ENCODE assay signal across 32 cellular contexts in the genomic region with DNA sequence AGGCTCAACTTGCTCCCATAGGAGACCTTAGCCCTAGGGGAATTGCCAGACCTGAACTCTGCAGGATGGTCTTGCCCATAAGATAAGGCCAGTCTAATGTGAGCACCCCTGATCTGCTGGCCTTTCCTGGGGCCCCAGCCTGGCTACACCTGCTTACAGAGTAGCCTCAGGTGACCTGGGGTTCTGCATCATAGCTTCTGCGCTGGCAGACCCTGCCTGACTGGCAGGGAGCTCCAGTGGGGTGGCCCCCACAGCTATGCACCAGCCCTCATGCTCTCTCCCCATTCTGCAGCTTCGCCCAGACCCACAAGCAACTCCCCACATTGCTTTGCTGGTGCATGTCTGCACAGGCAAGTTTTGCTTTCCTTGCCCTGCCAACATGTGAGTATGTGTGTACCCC.
"Had no signal": no experiment of that assay in that cellular context is flagged by ENCODE, and none has a peak within 500 bp of the region (broad histone marks: within the 10 kb centered on the region; RNA-seq: fewer than 3 reads in every experiment).

No MANE protein-coding gene starts in this region.

- H3K9ac ChIP-seq: SK-N-SH had no signal

- H2AFZ ChIP-seq: PC-9 had no signal

- ATAC-seq: Panc1 had no signal

- H3K4me1 ChIP-seq: SJSA1 had no signal

- FAIRE-seq: RCC 7860 had no signal

- H3K4me3 ChIP-seq: MG63, PC-9, SJSA1 had no signal

- H3K4me2 ChIP-seq: PC-9, SK-N-SH had no signal

- H3K27ac ChIP-seq: PC-9, RWPE1, SJSA1 had no signal

- H3K9me3 ChIP-seq: MG63, SJSA1, SK-N-SH had no signal

- DNase-seq: Kasumi-1, MG63, NCI-H1048, NCI-H1092 treated with DMSO at 0.1 percent for 48 hours, NCI-H1105 treated with DMSO at 0.1 percent for 48 hours, NCI-H1417, NCI-H1436, NCI-H146, NCI-H1694, NCI-H187, NCI-H1930, NCI-H2029 treated with DMSO at 0.1 percent for 48 hours, NCI-H2081 treated with DMSO at 0.1 percent for 48 hours, NCI-H2107, NCI-H2171, NCI-H226, NCI-H446 treated with DMSO at 0.1 percent for 48 hours, NCI-H510A, NCI-H524, NCI-H526, NCI-H69, NCI-H748 treated with DMSO at 0.1 percent for 48 hours, NCI-H82, PC-9, Right ventricle myocardium superior, SHP77 treated with DMSO at 0.1 percent for 48 hours, SK-N-SH, SW 1271 had no signal

- H3K36me3 ChIP-seq: MG63, SJSA1 had no signal

- H3K27me3 ChIP-seq: MG63, SJSA1 had no signal
